27 cellular contexts compared by ENCODE assay signal in the genomic region with DNA sequence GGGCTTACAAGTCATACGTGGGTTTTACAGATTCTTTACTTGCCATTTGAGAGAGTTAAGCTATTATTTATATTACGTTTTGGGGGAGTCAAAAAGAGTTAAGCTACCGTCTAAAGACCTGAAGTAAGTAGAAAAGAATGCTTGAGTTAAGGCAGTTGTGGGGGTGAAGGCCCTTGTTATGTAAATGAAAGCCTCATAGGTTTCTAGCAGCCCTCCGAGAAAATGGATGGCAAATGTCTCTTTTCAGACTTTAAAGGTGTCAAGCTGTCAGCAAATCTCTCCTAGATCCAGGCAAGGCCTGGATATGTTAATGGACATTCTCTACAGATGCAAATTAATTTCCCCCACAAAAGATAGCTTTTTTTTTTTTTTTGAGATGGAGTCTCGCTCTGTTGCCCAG. TPM values are rescaled to one million over a fixed set of nuclear protein-coding genes. Genes with fewer than 3 reads are reported as not detected.
"Had no signal": no experiment of that assay in that cellular context is flagged by ENCODE, and none has a peak within 500 bp of the region (broad histone marks: within the 10 kb centered on the region; RNA-seq: fewer than 3 reads in every experiment).

No MANE protein-coding gene starts in this region.

- ATAC-seq: esophagus mucosa; heart left ventricle; left colon; left ventricle myocardium superior; natural killer cell treated with Interleukin-12 subunit alpha and Interleukin-12 subunit beta and Interleukin-15 and Interleukin-18, amount 100 ng/mL, for 72 hours; pancreas; right cardiac atrium; stimulated activated naive CD8-positive, alpha-beta T cell treated with anti-CD3 and anti-CD28 coated beads, Interleukin-15, Interleukin-2, amounts not matched to agents 100 U/mL and 50 U/mL, for 24 hours had no signal

- FAIRE-seq: endometrium, frontal cortex, pancreas, urothelium cell line had no signal

- H3K4me2 ChIP-seq: smooth muscle cell had no signal

- H3K27me3 ChIP-seq: dorsolateral prefrontal cortex, heart left ventricle, pancreas, suprapubic skin, thyroid gland had no signal

- H3K36me3 ChIP-seq: heart left ventricle, pancreas, suprapubic skin, thyroid gland had no signal

- H3K4me1 ChIP-seq: pancreas had no signal

- H3K27ac Mint-ChIP-seq: natural killer cell treated with Interleukin-12 subunit alpha and Interleukin-12 subunit beta and Interleukin-15 and Interleukin-18, amount 100 ng/mL, for 72 hours; progenitor cell of endocrine pancreas had no signal

- H3K4me3 ChIP-seq: dorsolateral prefrontal cortex, heart left ventricle, lung, pancreas, smooth muscle cell, suprapubic skin, thyroid gland had no signal

- H3K27ac ChIP-seq: dorsolateral prefrontal cortex, heart left ventricle, pancreas, suprapubic skin, thyroid gland had no signal

- H3K4me3 Mint-ChIP-seq: natural killer cell treated with Interleukin-12 subunit alpha and Interleukin-12 subunit beta and Interleukin-15 and Interleukin-18, amount 100 ng/mL, for 72 hours; type B pancreatic cell had no signal

- DNase-seq: cortex of kidney; dorsolateral prefrontal cortex; effector CD8-positive, alpha-beta T cell; heart left ventricle; hypothalamus; left colon; left ventricle myocardium superior; mesenchymal stem cell; midbrain; occipital lobe; pancreas; right cardiac atrium; stimulated activated CD4-positive, alpha-beta T cell treated with anti-CD3 and anti-CD28 coated beads, Interleukin-2, amount 100 ng/mL, for 48 hours; stimulated activated naive CD8-positive, alpha-beta T cell treated with anti-CD3 and anti-CD28 coated beads, Interleukin-15, Interleukin-2, amounts not matched to agents 100 U/mL and 50 U/mL, for 24 hours; thyroid gland had no signal

- H3K27me3 Mint-ChIP-seq: progenitor cell of endocrine pancreas, type B pancreatic cell had no signal

- H3K9me3 ChIP-seq: pancreas, suprapubic skin, thyroid gland had no signal

RNA-seq across cellular contexts. Expression of a gene that starts 15.7 kb away (rescaled TPM):
- total RNA-seq: kidney epithelial cell; left ventricle myocardium superior; natural killer cell treated with Interleukin-12 subunit alpha and Interleukin-12 subunit beta and Interleukin-15 and Interleukin-18, amount 100 ng/mL, for 72 hours; progenitor cell of endocrine pancreas had no signal
- polyA plus RNA-seq: fibroblast of lung had no signal
